ENCODE assay signal across 8 cellular contexts in genomic region chr20:407097-407952, GRCh38. TPM values are rescaled to one million over a fixed set of nuclear protein-coding genes. Genes with fewer than 3 reads are reported as not detected.
DNase-seq lines count a peak whose midpoint lies in the region; ATAC-seq and TF ChIP-seq lines count a peak whose summit lies in the region.

No MANE protein-coding gene starts in this region.

- no peak overlapping the region for H2BK5ac ChIP-seq in H9 (ENCODE audit: insufficient read length, low read length)

- WGBS in H9 (ENCODE audit: extremely low coverage, insufficient read length, low lambda C conversion rate), result no CpG with 5 or more reads among the region's 45 CpGs
- 7% methylated on average over 41 of the region's 45 CpGs for WGBS in prostate gland

- H4K91ac ChIP-seq in H9 (ENCODE audit: insufficient read length, low read depth, low read length), result no peak overlapping the region

- peak overlapping the region; percentile 49 to 97 (median 96) for H3K27ac Mint-ChIP-seq in H9

- H3K9me3 Mint-ChIP-seq in H9, result peaks cover 10 to 13% of the 10 kb centered on the region in 2 experiments; a peak in 4 of 5 replicates

- no peak overlapping the region for H3K4ac ChIP-seq in H9 (ENCODE audit: low read depth, low read length)

- H3K23me2 ChIP-seq in H9 (ENCODE audit: insufficient read length, low read depth, low read length, poor library complexity, severe bottlenecking), result no peaks in the 10 kb centered on the region

- H4K20me1 ChIP-seq in H9 (ENCODE audit: control insufficient read depth, insufficient read depth, insufficient read length), result no peaks in the 10 kb centered on the region

- no peak overlapping the region for H2BK20ac ChIP-seq in H9 (ENCODE audit: low read depth, low read length, poor library complexity, severe bottlenecking)

- no peak overlapping the region for H3K23ac ChIP-seq in H9 (ENCODE audit: insufficient read length, low read depth, low read length)

- H3K14ac ChIP-seq in H9 (ENCODE audit: insufficient read depth, low read length), result no peak overlapping the region

- H2AK5ac ChIP-seq in H9 (ENCODE audit: insufficient read length, low read length), result no peak overlapping the region

- H3K27me3 ChIP-seq in H9 (ENCODE audit: insufficient read depth, low read length) (no peaks in the 10 kb centered on the region), SJSA1 (replicated peaks) (no peaks in the 10 kb centered on the region), prostate gland (replicated peaks; ENCODE audit: insufficient read depth) (no peaks in the 10 kb centered on the region), uterus (no peaks in the 10 kb centered on the region)

- no peak overlapping the region for H2BK15ac ChIP-seq in H9 (ENCODE audit: low read depth, low read length)

- H3K9me3 ChIP-seq in H9 (ENCODE audit: control insufficient read depth, low read depth, low read length) (no peaks in the 10 kb centered on the region), SJSA1 (replicated peaks) (no peaks in the 10 kb centered on the region), prostate gland (no peaks in the 10 kb centered on the region), uterus (no peaks in the 10 kb centered on the region)

- H3K18ac ChIP-seq in H9 (ENCODE audit: insufficient read length, low read depth, low read length), result no peak overlapping the region

- H3K4me2 ChIP-seq in H9 (ENCODE audit: insufficient read depth, insufficient read length, low read length), result peak overlapping the region; percentile 51

- peaks cover 5% of the 10 kb centered on the region; the same call in 1 of the 2 replicates for H3K79me2 ChIP-seq in H9 (ENCODE audit: insufficient read depth, low read length)

- H4K8ac ChIP-seq in H9 (replicated peaks; ENCODE audit: insufficient read length, low read depth, low read length), result no peak overlapping the region

- peaks cover 23 to 40% (median 27%) of the 10 kb centered on the region in 3 experiments for H3K36me3 Mint-ChIP-seq in H9 (ENCODE audit: insufficient read depth in 1 of 3, low read depth in 3 of 3)

- peak overlapping the region; percentile 91 for H3K4me3 ChIP-seq in SJSA1
- H3K4me3 ChIP-seq in prostate gland, result peak overlapping the region; percentile 88 to 99
- peak overlapping the region; percentile 48 to 81 for H3K4me3 ChIP-seq in uterus

- peak; percentile 35 for TF ChIP-seq POLR2A in prostate gland (IDR thresholded peaks at IDR 0.05)
- TF ChIP-seq POLR2A in uterus (IDR thresholded peaks at IDR 0.05), result peak in 1 of 2 donors; percentile 28

- no peak overlapping the region for H2BK12ac ChIP-seq in H9 (ENCODE audit: insufficient read length, low read depth, low read length)

- no peak overlapping the region for H4K5ac ChIP-seq in H9 (ENCODE audit: insufficient read length, low read depth, low read length)

- no peak overlapping the region for H3T11ph ChIP-seq in H9 (ENCODE audit: low read length)

- 0 out of 2 replicates have a peak, but pooled peaks cover 2% of the 10 kb centered on the region for H3K4me1 ChIP-seq in H9 (ENCODE audit: insufficient read depth, low read length)
- H3K4me1 ChIP-seq in SJSA1 (replicated peaks), result peaks cover 14% of the 10 kb centered on the region
- peaks cover 11% of the 10 kb centered on the region for H3K4me1 ChIP-seq in prostate gland (replicated peaks)
- peaks cover 0 to 7% of the 10 kb centered on the region in 2 donors for H3K4me1 ChIP-seq in uterus

- H3K36me3 ChIP-seq in SJSA1, result peaks cover 35% of the 10 kb centered on the region
- H3K36me3 ChIP-seq in prostate gland, result no peaks in the 10 kb centered on the region
- H3K36me3 ChIP-seq in uterus, result no peaks in the 10 kb centered on the region

- TF ChIP-seq CTCF in GM10266 (IDR thresholded peaks at IDR 0.05; ENCODE audit: control insufficient read depth, insufficient read depth, low read depth, missing control alignments) (peak; percentile 33), H9 (conservative IDR thresholded peaks at IDR 0.05) (peak; percentile 64; the same call in 2 of the 3 replicates), prostate gland (IDR thresholded peaks at IDR 0.05) (peak in 1 of 4 experiments; percentile 20), uterus (IDR thresholded peaks at IDR 0.05) (peak in 2 of 4 experiments; percentile 15 to 16)

- H3K79me1 ChIP-seq in H9 (ENCODE audit: insufficient read depth, low read depth, low read length, poor library complexity, severe bottlenecking), result no peaks in the 10 kb centered on the region

- H3K27me3 Mint-ChIP-seq in H9 (ENCODE audit: low read depth), result no peaks in the 10 kb centered on the region; the same call in 1 of the 2 replicates

- DNase-seq in GM10266 (ENCODE audit: extremely low spot score), result peak; percentile 93
- peak; percentile 92 for DNase-seq in H9
- DNase-seq in LoVo (ENCODE audit: low spot score), result peak; percentile 76
- peak; percentile 83 to 86 for DNase-seq in SJSA1 (ENCODE audit: low read depth in 1 of 2, low spot score in 2 of 2)
- peak in 39 of 56 donors; percentile 11 to 84 (median 67) for DNase-seq in amygdala (lab: John Stamatoyannopoulos, UW)
- peak; percentile 87 for DNase-seq in left ventricle myocardium superior
- DNase-seq in prostate gland (ENCODE audit: low spot score), result peak; percentile 61
- DNase-seq in uterus, result peak; percentile 65 to 67

- peak; percentile 76 for ATAC-seq in left ventricle myocardium superior

- no peak overlapping the region for H3K27ac ChIP-seq in H9 (ENCODE audit: insufficient read length, low read depth, low read length)
- H3K27ac ChIP-seq in SJSA1, result no peak overlapping the region
- H3K27ac ChIP-seq in prostate gland, result peak overlapping the region; percentile 95 to 97
- peak overlapping the region; percentile 74 to 96 for H3K27ac ChIP-seq in uterus

- H2AFZ ChIP-seq in H9 (ENCODE audit: low read length), result no peak overlapping the region

- no peak overlapping the region for H3K56ac ChIP-seq in H9 (ENCODE audit: insufficient read length, low read depth, low read length)

- H3K9ac ChIP-seq in H9 (ENCODE audit: extremely low read depth, insufficient read length, low read length), result peak overlapping the region; percentile 3

- peak overlapping the region; percentile 81 to 90 for H3K4me3 Mint-ChIP-seq in H9

- peaks cover 20 to 23% of the 10 kb centered on the region in 2 experiments for H3K4me1 Mint-ChIP-seq in H9

- intact Hi-C loops in left ventricle myocardium superior (cut with micrococcal nuclease) (no loop called here), prostate gland (cut with DNase I) (loop anchor here (5.0 kb wide), 3 partner anchors 55 to 135 kb away; partner anchors contain the start of genes CSNK2A1 and TBC1D20), uterus (cut with DNase I; ENCODE audit: low total_unique reads) (no loop called here)

- no peak overlapping the region for H2BK120ac ChIP-seq in H9 (ENCODE audit: low read depth, low read length, poor library complexity, severe bottlenecking)

RNA-seq across cellular contexts. Expression of gene RBCK1, which starts 0.8 kb away (rescaled TPM):
- total RNA-seq in H9 (2021) (46.8 and 50.8 TPM in 2 replicates), left ventricle myocardium superior (44.8 TPM), prostate gland (100 to 1,000 TPM; 108 to 158 TPM), uterus (10 to 100 TPM; 57.9 to 86.3 (median 64.6) TPM)
- 78.4 and 98.8 TPM in 2 replicates for total RNA-seq in SJSA1 (2014; rRNA removed; shearing (Covaris generic))

RNA-seq across cellular contexts. Expression of gene TRIB3, which starts 26.8 kb away (rescaled TPM):
- 20.0 and 20.8 TPM in 2 replicates for total RNA-seq in H9 (2021)
- 29.0 and 37.2 TPM in 2 replicates for total RNA-seq in SJSA1 (2014; rRNA removed; shearing (Covaris generic))
- 0.40 TPM for total RNA-seq in left ventricle myocardium superior
- total RNA-seq in prostate gland, result 10 to 100 TPM; 11.8 to 22.7 TPM
- 1 to 10 TPM; 1.8 to 8.4 (median 3.9) TPM for total RNA-seq in uterus

RNA-seq across cellular contexts. Expression of gene TBC1D20, which starts 55.0 kb away (rescaled TPM):
- total RNA-seq in H9 (2021), result 16.8 and 17.9 TPM in 2 replicates
- total RNA-seq in SJSA1 (2014; rRNA removed; shearing (Covaris generic)), result 19.5 and 20.1 TPM in 2 replicates
- total RNA-seq in left ventricle myocardium superior, result 23.3 TPM
- total RNA-seq in prostate gland, result 10 to 100 TPM; 38.0 to 53.1 TPM
- total RNA-seq in uterus, result 10 to 100 TPM; 11.0 to 44.0 (median 35.8) TPM

Comparison
In these comparisons a context has a peak if more than half of its experiments do, and no peak if none do; other contexts are left out.
1. H3K27ac ChIP-seq: peak in prostate gland (2 of 2) and uterus (2 of 2); none in H9 (single experiment) and SJSA1 (single experiment).
2. Peak in every context shown above with its lines, with median percentiles within 50 percentile points of each other: DNase-seq and H3K4me3 ChIP-seq.